In the genomic region with DNA sequence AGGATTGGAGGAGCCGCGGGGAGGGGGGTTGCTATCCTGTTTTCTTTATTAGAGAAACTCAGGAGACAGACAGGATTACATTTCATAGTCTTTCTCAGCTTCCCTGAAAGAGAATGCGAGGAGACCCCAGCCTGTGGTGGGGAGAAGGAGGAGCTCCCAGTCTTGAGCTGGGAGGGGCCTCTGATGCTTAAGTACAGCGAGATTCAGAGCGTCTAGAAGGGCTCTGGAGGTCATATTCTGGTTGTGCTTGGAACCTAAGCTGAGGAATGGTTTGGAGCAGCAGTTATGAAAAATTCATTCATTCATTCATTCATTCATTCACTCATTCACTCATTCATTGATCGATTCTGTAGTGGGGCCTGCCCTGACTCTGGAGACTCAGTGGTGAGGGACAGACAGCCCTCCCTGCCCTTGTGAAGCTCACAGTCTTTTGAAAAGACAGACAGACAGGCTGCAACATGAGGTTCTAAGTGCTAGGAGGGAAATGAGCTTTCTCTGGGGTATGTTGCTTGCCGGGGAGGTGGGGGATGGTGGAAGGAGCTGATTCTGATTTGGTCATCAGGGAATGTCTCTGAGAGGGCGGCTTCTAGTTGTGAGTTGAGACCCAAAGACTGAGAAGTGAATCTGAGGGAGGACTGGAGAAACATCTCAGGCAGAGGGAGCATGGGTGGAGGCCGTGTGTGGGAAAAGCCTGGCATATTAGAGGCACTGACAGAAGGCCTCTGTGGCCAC, we compare ENCODE assay signal across 2 cellular contexts.
TF ChIP-seq lines count a peak whose summit lies in the region.

No MANE protein-coding gene starts in this region.

TF ChIP-seq in HepG2, 621 proteins besides CTCF, POLR2A, EP300 and RAD21 (continues in another document):
- TF ChIP-seq, protein P1, sequence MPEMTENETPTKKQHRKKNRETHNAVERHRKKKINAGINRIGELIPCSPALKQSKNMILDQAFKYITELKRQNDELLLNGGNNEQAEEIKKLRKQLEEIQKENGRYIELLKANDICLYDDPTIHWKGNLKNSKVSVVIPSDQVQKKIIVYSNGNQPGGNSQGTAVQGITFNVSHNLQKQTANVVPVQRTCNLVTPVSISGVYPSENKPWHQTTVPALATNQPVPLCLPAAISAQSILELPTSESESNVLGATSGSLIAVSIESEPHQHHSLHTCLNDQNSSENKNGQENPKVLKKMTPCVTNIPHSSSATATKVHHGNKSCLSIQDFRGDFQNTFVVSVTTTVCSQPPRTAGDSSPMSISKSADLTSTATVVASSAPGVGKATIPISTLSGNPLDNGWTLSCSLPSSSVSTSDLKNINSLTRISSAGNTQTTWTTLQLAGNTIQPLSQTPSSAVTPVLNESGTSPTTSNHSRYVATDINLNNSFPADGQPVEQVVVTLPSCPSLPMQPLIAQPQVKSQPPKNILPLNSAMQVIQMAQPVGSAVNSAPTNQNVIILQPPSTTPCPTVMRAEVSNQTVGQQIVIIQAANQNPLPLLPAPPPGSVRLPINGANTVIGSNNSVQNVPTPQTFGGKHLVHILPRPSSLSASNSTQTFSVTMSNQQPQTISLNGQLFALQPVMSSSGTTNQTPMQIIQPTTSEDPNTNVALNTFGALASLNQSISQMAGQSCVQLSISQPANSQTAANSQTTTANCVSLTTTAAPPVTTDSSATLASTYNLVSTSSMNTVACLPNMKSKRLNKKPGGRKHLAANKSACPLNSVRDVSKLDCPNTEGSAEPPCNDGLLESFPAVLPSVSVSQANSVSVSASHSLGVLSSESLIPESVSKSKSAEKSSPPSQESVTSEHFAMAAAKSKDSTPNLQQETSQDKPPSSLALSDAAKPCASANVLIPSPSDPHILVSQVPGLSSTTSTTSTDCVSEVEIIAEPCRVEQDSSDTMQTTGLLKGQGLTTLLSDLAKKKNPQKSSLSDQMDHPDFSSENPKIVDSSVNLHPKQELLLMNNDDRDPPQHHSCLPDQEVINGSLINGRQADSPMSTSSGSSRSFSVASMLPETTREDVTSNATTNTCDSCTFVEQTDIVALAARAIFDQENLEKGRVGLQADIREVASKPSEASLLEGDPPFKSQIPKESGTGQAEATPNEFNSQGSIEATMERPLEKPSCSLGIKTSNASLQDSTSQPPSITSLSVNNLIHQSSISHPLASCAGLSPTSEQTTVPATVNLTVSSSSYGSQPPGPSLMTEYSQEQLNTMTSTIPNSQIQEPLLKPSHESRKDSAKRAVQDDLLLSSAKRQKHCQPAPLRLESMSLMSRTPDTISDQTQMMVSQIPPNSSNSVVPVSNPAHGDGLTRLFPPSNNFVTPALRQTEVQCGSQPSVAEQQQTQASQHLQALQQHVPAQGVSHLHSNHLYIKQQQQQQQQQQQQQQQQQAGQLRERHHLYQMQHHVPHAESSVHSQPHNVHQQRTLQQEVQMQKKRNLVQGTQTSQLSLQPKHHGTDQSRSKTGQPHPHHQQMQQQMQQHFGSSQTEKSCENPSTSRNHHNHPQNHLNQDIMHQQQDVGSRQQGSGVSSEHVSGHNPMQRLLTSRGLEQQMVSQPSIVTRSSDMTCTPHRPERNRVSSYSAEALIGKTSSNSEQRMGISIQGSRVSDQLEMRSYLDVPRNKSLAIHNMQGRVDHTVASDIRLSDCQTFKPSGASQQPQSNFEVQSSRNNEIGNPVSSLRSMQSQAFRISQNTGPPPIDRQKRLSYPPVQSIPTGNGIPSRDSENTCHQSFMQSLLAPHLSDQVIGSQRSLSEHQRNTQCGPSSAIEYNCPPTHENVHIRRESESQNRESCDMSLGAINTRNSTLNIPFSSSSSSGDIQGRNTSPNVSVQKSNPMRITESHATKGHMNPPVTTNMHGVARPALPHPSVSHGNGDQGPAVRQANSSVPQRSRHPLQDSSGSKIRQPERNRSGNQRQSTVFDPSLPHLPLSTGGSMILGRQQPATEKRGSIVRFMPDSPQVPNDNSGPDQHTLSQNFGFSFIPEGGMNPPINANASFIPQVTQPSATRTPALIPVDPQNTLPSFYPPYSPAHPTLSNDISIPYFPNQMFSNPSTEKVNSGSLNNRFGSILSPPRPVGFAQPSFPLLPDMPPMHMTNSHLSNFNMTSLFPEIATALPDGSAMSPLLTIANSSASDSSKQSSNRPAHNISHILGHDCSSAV (CRISPR knock-in tag; IDR thresholded peaks at IDR 0.05; ENCODE audit: borderline replicate concordance) = no peak
- no peak for TF ChIP-seq SIX4 (CRISPR knock-in tag; IDR thresholded peaks at IDR 0.05)
- no peak for TF ChIP-seq HOXA9 (CRISPR knock-in tag; IDR thresholded peaks at IDR 0.05; ENCODE audit: borderline replicate concordance)
- no peak for TF ChIP-seq ZNF552 (CRISPR knock-in tag; IDR thresholded peaks at IDR 0.05; ENCODE audit: borderline replicate concordance)
- TF ChIP-seq THYN1 (CRISPR knock-in tag; IDR thresholded peaks at IDR 0.05; ENCODE audit: borderline replicate concordance, low read depth) = no peak
- TF ChIP-seq ZNF577 (CRISPR knock-in tag; IDR thresholded peaks at IDR 0.05; ENCODE audit: borderline replicate concordance, low read depth) = no peak
- TF ChIP-seq CREM (IDR thresholded peaks at IDR 0.05) = no peak
- TF ChIP-seq CREM (CRISPR knock-in tag; IDR thresholded peaks at IDR 0.05) = no peak
- 0 out of 2 replicates have a peak, but pooled peaks have one; percentile 18 for TF ChIP-seq ZNF501 (CRISPR knock-in tag; IDR thresholded peaks at IDR 0.05)
- no peak for TF ChIP-seq ZZZ3 (CRISPR knock-in tag; IDR thresholded peaks at IDR 0.05; ENCODE audit: borderline replicate concordance)
- 0 out of 2 replicates have a peak, but pooled peaks have one; percentile 28 for TF ChIP-seq ZBTB2 (CRISPR knock-in tag; IDR thresholded peaks at IDR 0.05; ENCODE audit: low read depth)
- no peak for TF ChIP-seq ZNF468 (CRISPR knock-in tag; IDR thresholded peaks at IDR 0.05)
- no peak for TF ChIP-seq ETS1 (CRISPR knock-in tag; IDR thresholded peaks at IDR 0.05)
- TF ChIP-seq HNRNPH1 (optimal IDR thresholded peaks at IDR 0.05; ENCODE audit: low read depth, low read length) = peak; percentile 52
- peak; percentile 20; the same call in 1 of the 2 replicates for TF ChIP-seq SAP130 (CRISPR knock-in tag; IDR thresholded peaks at IDR 0.05; ENCODE audit: low read depth)
- TF ChIP-seq ZNF775 (CRISPR knock-in tag; IDR thresholded peaks at IDR 0.05; ENCODE audit: borderline replicate concordance) = no peak
- TF ChIP-seq ELF3 (CRISPR knock-in tag; IDR thresholded peaks at IDR 0.05) = no peak
- TF ChIP-seq NFRKB (IDR thresholded peaks at IDR 0.05) = no peak

TF ChIP-seq in GM12878, 131 proteins besides CTCF, POLR2A, EP300 and RAD21:
- TF ChIP-seq ZNF24 (IDR thresholded peaks at IDR 0.05) = peak; percentile 92
- TF ChIP-seq, protein P2, sequence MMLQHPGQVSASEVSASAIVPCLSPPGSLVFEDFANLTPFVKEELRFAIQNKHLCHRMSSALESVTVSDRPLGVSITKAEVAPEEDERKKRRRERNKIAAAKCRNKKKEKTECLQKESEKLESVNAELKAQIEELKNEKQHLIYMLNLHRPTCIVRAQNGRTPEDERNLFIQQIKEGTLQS (IDR thresholded peaks at IDR 0.05; ENCODE audit: borderline replicate concordance, extremely low read depth, low read depth, low read length) = no peak
